In the genomic region with DNA sequence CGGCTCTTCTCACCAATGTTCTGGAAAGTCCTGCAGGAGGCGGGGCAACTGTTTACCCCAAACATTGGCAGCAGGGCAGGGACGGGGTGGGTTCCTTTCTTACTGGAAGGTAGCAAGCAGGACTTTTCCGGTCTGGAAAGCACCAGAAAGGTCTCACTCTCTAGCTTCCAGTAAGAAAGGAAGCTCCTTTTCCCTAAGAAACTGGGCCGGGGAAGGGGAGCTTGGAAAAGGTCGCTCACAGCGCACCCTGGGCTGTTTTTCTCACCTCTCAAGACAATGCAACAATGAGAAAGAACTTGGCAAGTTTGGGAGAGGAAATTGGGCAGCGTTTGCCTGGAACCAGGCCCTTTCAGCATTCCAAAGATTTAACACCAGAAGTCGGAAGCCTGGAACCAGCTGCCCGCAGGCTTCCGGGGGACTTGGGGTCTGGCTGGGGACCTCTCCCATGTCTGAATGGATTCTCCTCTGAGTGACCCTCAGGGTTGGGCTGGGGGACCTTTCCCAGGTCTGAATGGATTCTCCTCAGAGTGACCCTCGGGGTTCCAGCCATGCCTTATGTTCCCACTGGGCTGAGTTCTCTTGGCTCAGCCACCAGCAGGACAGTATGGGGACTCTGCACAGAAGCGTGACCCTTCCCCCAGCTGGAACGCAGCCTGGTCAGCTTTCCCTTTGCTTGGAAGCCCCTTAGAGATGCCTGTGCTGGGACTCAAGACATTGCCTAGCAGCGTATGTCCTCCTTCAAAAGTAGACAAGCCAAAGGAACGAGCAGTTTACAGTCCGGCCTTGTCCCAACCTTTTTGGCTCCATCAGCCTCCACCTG, we compare ENCODE assay signal across 15 cellular contexts.
DNase-seq lines count a peak whose midpoint lies in the region; ATAC-seq and TF ChIP-seq lines count a peak whose summit lies in the region.
"Had no signal": no experiment of that assay in that cellular context is flagged by ENCODE, and none has a peak within 500 bp of the region (broad histone marks: within the 10 kb centered on the region; RNA-seq: fewer than 3 reads in every experiment).

No MANE protein-coding gene starts in this region.

- no peak overlapping the region for H3K27ac Mint-ChIP-seq in glutamatergic neuron (ENCODE audit: unreplicated experiment)
- H3K27ac Mint-ChIP-seq: activated naive CD8-positive, alpha-beta T cell treated with anti-CD3 and anti-CD28 coated beads, Interleukin-2, amount 10 ng/mL, durations not matched to agents 7 days and 5 days had no signal

- 43 to 48% methylated on average over 17 of the region's 17 CpGs for WGBS in heart right ventricle, 2 donors

- ATAC-seq in heart right ventricle, result peak; percentile 12 to 83 (median 68)
- ATAC-seq in HG03460 (IDR thresholded peaks at IDR 0.05; ENCODE audit: unreplicated experiment), result no peak
- ATAC-seq: stimulated activated memory B cell treated with anti-CD40 and anti-IgM and Interleukin-4, amounts not matched to agents 10 μg/mL and 1 μg/mL and 100 μg/mL, for 72 hours had no signal

- H3K27me3 Mint-ChIP-seq in glutamatergic neuron (ENCODE audit: unreplicated experiment), result peaks cover 5% of the 10 kb centered on the region
- H3K27me3 Mint-ChIP-seq: activated naive CD8-positive, alpha-beta T cell treated with anti-CD3 and anti-CD28 coated beads, Interleukin-2, amount 10 ng/mL, durations not matched to agents 7 days and 5 days; CD4-positive, alpha-beta memory T cell; memory B cell; stimulated activated memory B cell treated with anti-CD40 and anti-IgM and Interleukin-4, amounts not matched to agents 10 μg/mL and 1 μg/mL and 100 μg/mL, for 72 hours had no signal

- peaks cover 14% of the 10 kb centered on the region for H3K79me2 ChIP-seq in osteoblast (ENCODE audit: insufficient read depth, low read length)

- peak overlapping the region in 1 of 10 donors; percentile 11 for H3K4me3 ChIP-seq in heart right ventricle
- no peak overlapping the region for H3K4me3 ChIP-seq in osteoblast (ENCODE audit: insufficient read depth, low read length)
- no peak overlapping the region for H3K4me3 ChIP-seq in uterus

- no peaks in the 10 kb centered on the region for H3K36me3 Mint-ChIP-seq in glutamatergic neuron (ENCODE audit: unreplicated experiment)

- peaks cover 18 to 87% (median 71%) of the 10 kb centered on the region in 9 donors for H3K4me1 ChIP-seq in heart right ventricle
- peaks cover 34% of the 10 kb centered on the region for H3K4me1 ChIP-seq in osteoblast (ENCODE audit: insufficient read depth, low read length)
- peaks cover 0 to 7% of the 10 kb centered on the region in 2 donors for H3K4me1 ChIP-seq in uterus

- no peak overlapping the region for H2AFZ ChIP-seq in osteoblast (ENCODE audit: low read length)

- peak in 2 of 9 donors; percentile 6 to 15 for TF ChIP-seq CTCF in heart right ventricle (IDR thresholded peaks at IDR 0.05)
- TF ChIP-seq CTCF in osteoblast (IDR thresholded peaks at IDR 0.05; ENCODE audit: extremely low read depth, low read depth, low read length), result no peak
- no peak for TF ChIP-seq CTCF in uterus (IDR thresholded peaks at IDR 0.05)
- no peak for TF ChIP-seq CTCF in glutamatergic neuron (IDR thresholded peaks at IDR 0.05; ENCODE audit: partially characterized antibody, unreplicated experiment)

- H3K9me3 ChIP-seq in heart right ventricle (no peaks in the 10 kb centered on the region), osteoblast (ENCODE audit: low read depth, low read length) (no peaks in the 10 kb centered on the region), uterus (no peaks in the 10 kb centered on the region)

- no peak overlapping the region for H3K4me2 ChIP-seq in osteoblast (ENCODE audit: insufficient read depth, low read length)

- H3K27ac ChIP-seq in heart right ventricle (peak overlapping the region; percentile 36 to 86 (median 68)), osteoblast (ENCODE audit: low read depth, low read length) (no peak overlapping the region), uterus (peak overlapping the region; percentile 54 to 79)

- DNase-seq in astrocyte of the hippocampus (ENCODE audit: low read depth, low spot score) (peak; percentile 74), heart right ventricle (peak; percentile 64 to 78), osteoblast (ENCODE audit: insufficient read length, low spot score, missing footprints) (peak; percentile 48), uterus (peak in 1 of 2 donors; percentile 67), HuH-7 (ENCODE audit: low spot score) (no peak), glutamatergic neuron (no peak)
- DNase-seq: activated naive CD8-positive, alpha-beta T cell treated with anti-CD3 and anti-CD28 coated beads, Interleukin-2, amount 10 ng/mL, durations not matched to agents 7 days and 5 days; CD4-positive, alpha-beta memory T cell; effector CD8-positive, alpha-beta T cell; H9; NCI-H226; stimulated activated CD4-positive, alpha-beta T cell treated with anti-CD3 and anti-CD28 coated beads, Interleukin-4, amount 100 ng/mL, for 1 hour had no signal

- H3K9me3 Mint-ChIP-seq in glutamatergic neuron (ENCODE audit: unreplicated experiment), result peaks cover 5% of the 10 kb centered on the region
- H3K9me3 Mint-ChIP-seq: activated naive CD8-positive, alpha-beta T cell treated with anti-CD3 and anti-CD28 coated beads, Interleukin-2, amount 10 ng/mL, durations not matched to agents 7 days and 5 days; CD4-positive, alpha-beta memory T cell; H9; memory B cell; stimulated activated memory B cell treated with anti-CD40 and anti-IgM and Interleukin-4, amounts not matched to agents 10 μg/mL and 1 μg/mL and 100 μg/mL, for 72 hours had no signal

- peaks cover 0 to 47% (median 0%) of the 10 kb centered on the region in 9 donors for H3K36me3 ChIP-seq in heart right ventricle
- peaks cover 4% of the 10 kb centered on the region for H3K36me3 ChIP-seq in osteoblast (ENCODE audit: insufficient read depth, low read length)
- H3K36me3 ChIP-seq in uterus, result no peaks in the 10 kb centered on the region

- peaks cover 18% of the 10 kb centered on the region for H3K4me1 Mint-ChIP-seq in glutamatergic neuron (ENCODE audit: low read depth, unreplicated experiment)

- intact Hi-C loops in heart right ventricle (cut with DNase I) (loop anchor here in 5 of 10 donors (1.0 to 10.0 kb wide), 4 partner anchors 60 to 208 kb away; a partner anchor contains a TSS), uterus (cut with DNase I; ENCODE audit: low total_unique reads) (no loop called here)

- H3K27me3 ChIP-seq in heart right ventricle, result no peaks in the 10 kb centered on the region
- no peaks in the 10 kb centered on the region for H3K27me3 ChIP-seq in osteoblast (ENCODE audit: insufficient read depth, low read length)
- no peaks in the 10 kb centered on the region for H3K27me3 ChIP-seq in uterus

- H4K20me1 ChIP-seq in osteoblast (ENCODE audit: insufficient read depth, low read length), result peaks cover 41% of the 10 kb centered on the region

- no peak overlapping the region for H3K4me3 Mint-ChIP-seq in glutamatergic neuron (ENCODE audit: unreplicated experiment)
- H3K4me3 Mint-ChIP-seq: activated naive CD8-positive, alpha-beta T cell treated with anti-CD3 and anti-CD28 coated beads, Interleukin-2, amount 10 ng/mL, durations not matched to agents 7 days and 5 days; CD4-positive, alpha-beta memory T cell; H9; memory B cell; stimulated activated memory B cell treated with anti-CD40 and anti-IgM and Interleukin-4, amounts not matched to agents 10 μg/mL and 1 μg/mL and 100 μg/mL, for 72 hours had no signal

- TF ChIP-seq POLR2A in uterus (IDR thresholded peaks at IDR 0.05), result no peak

Comparison
In these comparisons a context has a peak if more than half of its experiments do, and no peak if none do; other contexts are left out.
1. DNase-seq: peak in astrocyte of the hippocampus (single experiment), heart right ventricle (2 of 2) and osteoblast (single experiment); none in HuH-7 (single experiment) and glutamatergic neuron (single experiment).